In genomic region chr1:54400321-54400720, GRCh38 we compare ENCODE assay signal across 22 cellular contexts. TPM values are rescaled to one million over a fixed set of nuclear protein-coding genes. Genes with fewer than 3 reads are reported as not detected.
DNase-seq lines count a peak whose midpoint lies in the region; TF ChIP-seq lines count a peak whose summit lies in the region.
"Had no signal": no experiment of that assay in that cellular context is flagged by ENCODE, and none has a peak within 500 bp of the region (broad histone marks: within the 10 kb centered on the region; RNA-seq: fewer than 3 reads in every experiment).

No MANE protein-coding gene starts in this region.

- no peaks in the 10 kb centered on the region for H3K9me3 Mint-ChIP-seq in T-helper 1 cell treated with Interleukin-12 subunit alpha and Interleukin-12 subunit beta and Interleukin-4 antibody, amounts not matched to agents 30 μg/mL and 1 μg/mL, for 36 hours
- no peaks in the 10 kb centered on the region for H3K9me3 Mint-ChIP-seq in endothelial cell (ENCODE audit: unreplicated experiment)
- H3K9me3 Mint-ChIP-seq: activated B cell treated with CpG ODN at 0.5 μM for 24 hours, IgD-negative memory B cell had no signal

- no peak overlapping the region for H3K4me3 ChIP-seq in OCI-LY3 (ENCODE audit: low read length)
- H3K4me3 ChIP-seq: BLaER1 treated with 17β-estradiol and CSF1 and Interleukin-3, amounts not matched to agents 10 nM and 100 nM; body of pancreas; esophagus squamous epithelium; HAP-1; testis had no signal

- peaks cover 4% of the 10 kb centered on the region for H3K36me3 ChIP-seq in OCI-LY3 (replicated peaks; ENCODE audit: low read depth, low read length)

- no peak overlapping the region for H2AFZ ChIP-seq in OCI-LY3 (ENCODE audit: low read depth, low read length)

- H3K27ac Mint-ChIP-seq in T-helper 1 cell treated with Interleukin-12 subunit alpha and Interleukin-12 subunit beta and Interleukin-4 antibody, amounts not matched to agents 30 μg/mL and 1 μg/mL, for 36 hours = no peak overlapping the region
- H3K27ac Mint-ChIP-seq in endothelial cell (ENCODE audit: unreplicated experiment) = peak overlapping the region; percentile 45
- H3K27ac Mint-ChIP-seq: activated B cell treated with CpG ODN at 0.5 μM for 24 hours had no signal

- H3K4me1 ChIP-seq in OCI-LY3 (ENCODE audit: low read length) = peaks cover 13% of the 10 kb centered on the region

- TF ChIP-seq CTCF in GM10266 (IDR thresholded peaks at IDR 0.05; ENCODE audit: control insufficient read depth, insufficient read depth, low read depth, missing control alignments) (no peak), OCI-LY3 (IDR thresholded peaks at IDR 0.05; ENCODE audit: low read depth, low read length) (no peak), endothelial cell (IDR thresholded peaks at IDR 0.05; ENCODE audit: unreplicated experiment) (no peak)

- no peak for DNase-seq in T-helper 1 cell
- DNase-seq in GM10266 (ENCODE audit: extremely low spot score) = peak; percentile 71
- DNase-seq in endothelial cell (ENCODE audit: low spot score) = no peak
- DNase-seq in NCI-H2081 treated with DMSO at 0.1 percent for 48 hours (lab: John Stamatoyannopoulos, UW) = no peak
- DNase-seq in anterior cingulate cortex (lab: John Stamatoyannopoulos, UW) = no peak
- no peak for DNase-seq in SKM-1 (lab: John Stamatoyannopoulos, UW; ENCODE audit: unreplicated experiment)
- DNase-seq: activated B cell treated with CpG ODN at 0.5 μM for 24 hours, body of pancreas, DMS79 treated with DMSO at 0.1 percent for 48 hours, dorsolateral prefrontal cortex, esophagus squamous epithelium, kidney, mesendoderm, NCI-H82, retina, testis had no signal

- H3K27me3 ChIP-seq in OCI-LY3 (ENCODE audit: low read depth, low read length) = no peaks in the 10 kb centered on the region
- H3K27me3 ChIP-seq: BLaER1 treated with 17β-estradiol and CSF1 and Interleukin-3, amounts not matched to agents 10 nM and 100 nM; body of pancreas; dorsolateral prefrontal cortex; esophagus squamous epithelium; testis had no signal

- peaks cover 67% of the 10 kb centered on the region for H3K4me1 Mint-ChIP-seq in T-helper 1 cell treated with Interleukin-12 subunit alpha and Interleukin-12 subunit beta and Interleukin-4 antibody, amounts not matched to agents 30 μg/mL and 1 μg/mL, for 36 hours (ENCODE audit: low read depth)
- peaks cover 47% of the 10 kb centered on the region for H3K4me1 Mint-ChIP-seq in endothelial cell (ENCODE audit: unreplicated experiment)

- peak overlapping the region; percentile 33 for H3K4me3 Mint-ChIP-seq in T-helper 1 cell treated with Interleukin-12 subunit alpha and Interleukin-12 subunit beta and Interleukin-4 antibody, amounts not matched to agents 30 μg/mL and 1 μg/mL, for 36 hours
- H3K4me3 Mint-ChIP-seq in endothelial cell (ENCODE audit: unreplicated experiment) = peak overlapping the region; percentile 68
- H3K4me3 Mint-ChIP-seq: activated B cell treated with CpG ODN at 0.5 μM for 24 hours had no signal

- H3K9me3 ChIP-seq in OCI-LY3 (ENCODE audit: insufficient read depth, low read length) = no peaks in the 10 kb centered on the region
- H3K9me3 ChIP-seq: BLaER1 treated with 17β-estradiol and CSF1 and Interleukin-3, amounts not matched to agents 10 nM and 100 nM; body of pancreas; esophagus squamous epithelium; HAP-1; testis had no signal

- peak overlapping the region; percentile 53 for H3K4me2 ChIP-seq in OCI-LY3 (ENCODE audit: low read length)

- H3K9ac ChIP-seq in OCI-LY3 (ENCODE audit: low read length) = no peak overlapping the region
- H3K9ac ChIP-seq: BLaER1 treated with 17β-estradiol and CSF1 and Interleukin-3, amounts not matched to agents 10 nM and 100 nM had no signal

- no peaks in the 10 kb centered on the region for H3K79me2 ChIP-seq in OCI-LY3 (ENCODE audit: low read length)

- no peaks in the 10 kb centered on the region for H3K27me3 Mint-ChIP-seq in T-helper 1 cell treated with Interleukin-12 subunit alpha and Interleukin-12 subunit beta and Interleukin-4 antibody, amounts not matched to agents 30 μg/mL and 1 μg/mL, for 36 hours (ENCODE audit: low read depth)
- peaks cover 3% of the 10 kb centered on the region for H3K27me3 Mint-ChIP-seq in endothelial cell (ENCODE audit: unreplicated experiment)
- H3K27me3 Mint-ChIP-seq: activated B cell treated with CpG ODN at 0.5 μM for 24 hours, IgD-negative memory B cell had no signal

- no peaks in the 10 kb centered on the region for H4K20me1 ChIP-seq in OCI-LY3 (ENCODE audit: insufficient read depth, low read length)

- H3K36me3 Mint-ChIP-seq in T-helper 1 cell treated with Interleukin-12 subunit alpha and Interleukin-12 subunit beta and Interleukin-4 antibody, amounts not matched to agents 30 μg/mL and 1 μg/mL, for 36 hours (ENCODE audit: low read depth) = peaks cover 70% of the 10 kb centered on the region
- peaks cover 69% of the 10 kb centered on the region for H3K36me3 Mint-ChIP-seq in endothelial cell (ENCODE audit: low read depth, unreplicated experiment)

- H3K27ac ChIP-seq in OCI-LY3 (ENCODE audit: low read length) = no peak overlapping the region; the same call in 1 of the 2 replicates
- H3K27ac ChIP-seq: 22Rv1; BLaER1 treated with 17β-estradiol and CSF1 and Interleukin-3, amounts not matched to agents 10 nM and 100 nM; body of pancreas; dorsolateral prefrontal cortex; esophagus squamous epithelium; testis had no signal

RNA-seq across cellular contexts. Expression of gene SSBP3, which starts 5.9 kb away (rescaled TPM):
- total RNA-seq in endothelial cell (ENCODE audit: unreplicated experiment) = 142 TPM
